In genomic region chr19:41397086-41398041, GRCh38 we compare ENCODE assay signal across 8 cellular contexts. TPM values are rescaled to one million over a fixed set of nuclear protein-coding genes. Genes with fewer than 3 reads are reported as not detected.
DNase-seq lines count a peak whose midpoint lies in the region; ATAC-seq and TF ChIP-seq lines count a peak whose summit lies in the region.

Gene BCKDHA (plus strand): TSS chr19:41397818. CDS start chr19:41397828, 10 bp downstream.
Gene EXOSC5 (minus strand): TSS chr19:41397359. CDS start chr19:41397328, 31 bp downstream.

- H3K9me3 Mint-ChIP-seq in activated naive CD4-positive, alpha-beta T cell treated with anti-CD3 and anti-CD28 coated beads, Interleukin-2, amount 50 U/mL, for 72 hours: no peaks in the 10 kb centered on the region

- H3K27ac ChIP-seq in suprapubic skin: peak within 1 kb of the TSS; percentile 93

- DNase-seq in NCI-H1092 treated with DMSO at 0.1 percent for 48 hours (lab: John Stamatoyannopoulos, UW) (peak; percentile 99), SKM-1 (lab: John Stamatoyannopoulos, UW; ENCODE audit: unreplicated experiment) (peak; percentile 98), globus pallidus (ENCODE audit: low spot score) (peak; percentile 99), nucleus accumbens (lab: John Stamatoyannopoulos, UW) (peak; percentile 89 to 99 (median 98)), suprapubic skin (ENCODE audit: low spot score in 2 of 2) (peak; percentile 99)
- peak; percentile 97 to 99 for DNase-seq in activated naive CD4-positive, alpha-beta T cell treated with anti-CD3 and anti-CD28 coated beads, Interleukin-2, amount 50 U/mL, for 72 hours (ENCODE audit: low spot score in 2 of 2)

- no peaks in the 10 kb centered on the region for H3K27me3 ChIP-seq in suprapubic skin

- peak; percentile 86 for ATAC-seq in HG02610 (IDR thresholded peaks at IDR 0.05; ENCODE audit: unreplicated experiment)
- ATAC-seq in activated naive CD4-positive, alpha-beta T cell treated with anti-CD3 and anti-CD28 coated beads, Interleukin-2, amount 50 U/mL, for 72 hours: peak; percentile 97 to 99

- H3K36me3 Mint-ChIP-seq in activated naive CD4-positive, alpha-beta T cell treated with anti-CD3 and anti-CD28 coated beads, Interleukin-2, amount 50 U/mL, for 72 hours: peaks cover 9 to 20% of the 10 kb centered on the region in 2 donors

- H3K27ac Mint-ChIP-seq in activated naive CD4-positive, alpha-beta T cell treated with anti-CD3 and anti-CD28 coated beads, Interleukin-2, amount 50 U/mL, for 72 hours: peak within 1 kb of the TSS; percentile 100

- WGBS in suprapubic skin: 0% methylated on average over 32 of the region's 50 CpGs

- H3K9me3 ChIP-seq in suprapubic skin: no peaks in the 10 kb centered on the region

- H3K4me1 ChIP-seq in suprapubic skin: peaks cover 30% of the 10 kb centered on the region

- no peak for TF ChIP-seq POLR2A in suprapubic skin (IDR thresholded peaks at IDR 0.05)

- no peaks in the 10 kb centered on the region for H3K36me3 ChIP-seq in suprapubic skin

- TF ChIP-seq EP300 in suprapubic skin (IDR thresholded peaks at IDR 0.05): no peak

- TF ChIP-seq CTCF in suprapubic skin (IDR thresholded peaks at IDR 0.05): no peak

- peak within 1 kb of the TSS; percentile 99 for H3K4me3 ChIP-seq in GM08714 (ENCODE audit: low read length)
- H3K4me3 ChIP-seq in suprapubic skin: peak within 1 kb of the TSS; percentile 96

RNA-seq across cellular contexts. Expression of gene BCKDHA, which starts in this region (rescaled TPM):
- total RNA-seq in activated naive CD4-positive, alpha-beta T cell treated with anti-CD3 and anti-CD28 coated beads, Interleukin-2, amount 50 U/mL, for 72 hours: 10 to 100 TPM; 19.8 to 27.2 TPM
- 100 to 1,000 TPM in 1 of 4 donors, 10 to 100 TPM in 3; 49.7 to 112 (median 76.2) TPM for total RNA-seq in suprapubic skin

RNA-seq across cellular contexts. Expression of gene EXOSC5, which starts in this region (rescaled TPM):
- 10 to 100 TPM; 44.7 to 61.1 TPM for total RNA-seq in activated naive CD4-positive, alpha-beta T cell treated with anti-CD3 and anti-CD28 coated beads, Interleukin-2, amount 50 U/mL, for 72 hours
- total RNA-seq in suprapubic skin: 10 to 100 TPM; 23.0 to 51.5 (median 31.9) TPM

Comparison
In these comparisons a context has a peak if more than half of its experiments do, and no peak if none do; other contexts are left out.
1. Peak in every context shown above with its lines: DNase-seq, ATAC-seq, H3K4me3 ChIP-seq and H3K27ac ChIP-seq.